In genomic region chrX:82466994-82467393, GRCh38 we compare ENCODE assay signal across 7 cellular contexts.
"Had no signal": no experiment of that assay in that cellular context is flagged by ENCODE, and none has a peak within 500 bp of the region (broad histone marks: within the 10 kb centered on the region; RNA-seq: fewer than 3 reads in every experiment).

No MANE protein-coding gene starts in this region.

- H3K9ac ChIP-seq: KMS-11 had no signal

- H3K4me3 ChIP-seq: K562 had no signal

- ATAC-seq: K562 had no signal

- DNase-seq: IMR-90, KBM-7, KG1 had no signal

- H3K27ac ChIP-seq: HL-60, KMS-11 had no signal

- FAIRE-seq: HTR-8/SVneo, K562 had no signal

- H3K4me2 ChIP-seq: KMS-11 had no signal
